ENCODE assay signal across 8 cellular contexts in the genomic region with DNA sequence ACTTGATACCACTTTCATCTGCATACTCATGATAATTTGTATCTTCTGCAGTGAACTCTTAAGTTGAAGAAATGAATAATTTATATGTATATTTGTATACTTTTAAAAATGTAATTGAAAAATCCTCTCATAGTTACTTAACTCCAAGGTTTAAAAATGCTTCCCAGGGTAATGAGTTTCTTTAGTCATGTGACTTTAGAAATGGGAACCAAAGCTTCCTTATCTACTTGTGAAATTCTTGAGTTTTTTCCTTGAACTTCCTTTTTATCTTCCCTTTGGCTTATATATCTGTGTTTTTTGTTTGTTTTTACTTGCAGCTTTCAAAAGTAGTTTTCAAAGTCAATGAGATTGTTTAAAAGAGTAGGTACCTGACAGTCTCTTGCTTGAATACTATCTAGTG. TPM values are rescaled to one million over a fixed set of nuclear protein-coding genes. Genes with fewer than 3 reads are reported as not detected.
A peak's percentile ranks its signal among the peaks of the same experiment; 100 is the strongest.
DNase-seq lines count a peak whose midpoint lies in the region; ATAC-seq and TF ChIP-seq lines count a peak whose summit lies in the region.

No MANE protein-coding gene starts in this region.

- TF ChIP-seq CTCF in testis (IDR thresholded peaks at IDR 0.05), result no peak

- H3K4me1 ChIP-seq in testis, result peaks cover 53% of the 10 kb centered on the region

- peak overlapping the region; percentile 91 for H3K4me3 Mint-ChIP-seq in activated CD4-positive, alpha-beta T cell treated with anti-CD3 and anti-CD28 coated beads, Interleukin-2, amount 10 ng/mL, durations not matched to agents 7 days and 5 days
- peak overlapping the region; percentile 97 for H3K4me3 Mint-ChIP-seq in activated CD8-positive, alpha-beta T cell treated with anti-CD3 and anti-CD28 coated beads, Interleukin-2, amount 10 ng/mL, durations not matched to agents 7 days and 5 days

- TF ChIP-seq POLR2A in testis (IDR thresholded peaks at IDR 0.05), result no peak

- peaks cover 69% of the 10 kb centered on the region for H3K4me1 Mint-ChIP-seq in activated CD4-positive, alpha-beta T cell treated with anti-CD3 and anti-CD28 coated beads, Interleukin-2, amount 10 ng/mL, durations not matched to agents 7 days and 5 days
- H3K4me1 Mint-ChIP-seq in activated CD8-positive, alpha-beta T cell treated with anti-CD3 and anti-CD28 coated beads, Interleukin-2, amount 10 ng/mL, durations not matched to agents 7 days and 5 days (ENCODE audit: low read depth), result peaks cover 64% of the 10 kb centered on the region

- H3K9me3 ChIP-seq in testis, result no peaks in the 10 kb centered on the region

- H3K27ac Mint-ChIP-seq in activated CD4-positive, alpha-beta T cell treated with anti-CD3 and anti-CD28 coated beads, Interleukin-2, amount 10 ng/mL, durations not matched to agents 7 days and 5 days, result peak overlapping the region; percentile 97
- peak overlapping the region; percentile 99 for H3K27ac Mint-ChIP-seq in activated CD8-positive, alpha-beta T cell treated with anti-CD3 and anti-CD28 coated beads, Interleukin-2, amount 10 ng/mL, durations not matched to agents 7 days and 5 days

- H3K27me3 Mint-ChIP-seq in activated CD4-positive, alpha-beta T cell treated with anti-CD3 and anti-CD28 coated beads, Interleukin-2, amount 10 ng/mL, durations not matched to agents 7 days and 5 days, result no peaks in the 10 kb centered on the region
- no peaks in the 10 kb centered on the region for H3K27me3 Mint-ChIP-seq in activated CD8-positive, alpha-beta T cell treated with anti-CD3 and anti-CD28 coated beads, Interleukin-2, amount 10 ng/mL, durations not matched to agents 7 days and 5 days (ENCODE audit: low read depth)

- H3K27ac ChIP-seq in layer of hippocampus (ENCODE audit: low read depth, low read length) (peak overlapping the region; percentile 62), testis (peak overlapping the region; percentile 70 to 100)

- peaks cover 59% of the 10 kb centered on the region for H3K36me3 Mint-ChIP-seq in activated CD4-positive, alpha-beta T cell treated with anti-CD3 and anti-CD28 coated beads, Interleukin-2, amount 10 ng/mL, durations not matched to agents 7 days and 5 days (ENCODE audit: low read depth)
- H3K36me3 Mint-ChIP-seq in activated CD8-positive, alpha-beta T cell treated with anti-CD3 and anti-CD28 coated beads, Interleukin-2, amount 10 ng/mL, durations not matched to agents 7 days and 5 days (ENCODE audit: low read depth), result peaks cover 67% of the 10 kb centered on the region

- H3K4me3 ChIP-seq in testis, result peak overlapping the region in 1 of 2 donors; percentile 91

- H3K27me3 ChIP-seq in layer of hippocampus (ENCODE audit: control insufficient read depth, insufficient read depth, low read length) (no peaks in the 10 kb centered on the region), testis (no peaks in the 10 kb centered on the region)

- POLR2A ChIA-PET in activated CD4-positive, alpha-beta T cell treated with anti-CD3 and anti-CD28 coated beads, Interleukin-2, amount 10 ng/mL, durations not matched to agents 7 days and 5 days (lab: Charles Lee), result interaction anchor here (1.3 to 1.8 kb wide), 2 partner anchors 10 to 11 kb away, joined by 4 to 7 read pairs; no protein-coding TSS in a partner anchor
- POLR2A ChIA-PET in activated CD8-positive, alpha-beta T cell treated with anti-CD3 and anti-CD28 coated beads, Interleukin-2, amount 10 ng/mL, durations not matched to agents 7 days and 5 days (lab: Charles Lee), result interaction anchor here (0.6 to 9.2 kb wide), 12 partner anchors 10 to 256 kb away, joined by 3 to 238 read pairs (median 6); a partner anchor contains a TSS

- H3K36me3 ChIP-seq in testis (ENCODE audit: low read depth, missing control alignments), result no peaks in the 10 kb centered on the region

- intact Hi-C loops in testis (cut with DNase I; ENCODE audit: low total_unique reads), result no loop called here

- DNase-seq in activated CD4-positive, alpha-beta T cell treated with anti-CD3 and anti-CD28 coated beads, Interleukin-2, amount 10 ng/mL, durations not matched to agents 7 days and 5 days, result no peak
- no peak for DNase-seq in activated CD4-positive, alpha-beta T cell treated with anti-CD3 and anti-CD28 coated beads, Interleukin-2, amount 50 U/mL, for 1 hour
- DNase-seq in activated CD8-positive, alpha-beta T cell treated with anti-CD3 and anti-CD28 coated beads, Interleukin-2, amount 10 ng/mL, durations not matched to agents 7 days and 5 days, result no peak
- DNase-seq in testis, result no peak
- DNase-seq in EL, result no peak
- no peak for DNase-seq in LoVo (ENCODE audit: low spot score)
- DNase-seq in stimulated activated CD4-positive, alpha-beta T cell treated with anti-CD3 and anti-CD28 coated beads, Interleukin-4, amount 100 ng/mL, for 4 hours, result no peak

- CTCF ChIA-PET in activated CD4-positive, alpha-beta T cell treated with anti-CD3 and anti-CD28 coated beads, Interleukin-2, amount 10 ng/mL, durations not matched to agents 7 days and 5 days (lab: Charles Lee), result interaction anchor here (0.9 to 3.1 kb wide), 5 partner anchors 22 to 157 kb away, joined by 3 to 17 read pairs (median 6); a partner anchor contains a TSS
- CTCF ChIA-PET in activated CD8-positive, alpha-beta T cell treated with anti-CD3 and anti-CD28 coated beads, Interleukin-2, amount 10 ng/mL, durations not matched to agents 7 days and 5 days (lab: Charles Lee), result interaction anchor here (0.9 to 7.4 kb wide), 9 partner anchors 15 to 231 kb away, joined by 3 to 83 read pairs (median 4); a partner anchor contains a TSS

- H3K9me3 Mint-ChIP-seq in activated CD4-positive, alpha-beta T cell treated with anti-CD3 and anti-CD28 coated beads, Interleukin-2, amount 10 ng/mL, durations not matched to agents 7 days and 5 days, result no peaks in the 10 kb centered on the region
- no peaks in the 10 kb centered on the region for H3K9me3 Mint-ChIP-seq in activated CD8-positive, alpha-beta T cell treated with anti-CD3 and anti-CD28 coated beads, Interleukin-2, amount 10 ng/mL, durations not matched to agents 7 days and 5 days (ENCODE audit: insufficient read depth)

- no peak for ATAC-seq in activated CD8-positive, alpha-beta T cell treated with anti-CD3 and anti-CD28 coated beads, Interleukin-2, amount 10 ng/mL, durations not matched to agents 7 days and 5 days

RNA-seq across cellular contexts. Expression of a gene that starts 4.5 kb away (rescaled TPM):
- total RNA-seq in activated CD4-positive, alpha-beta T cell treated with anti-CD3 and anti-CD28 coated beads, Interleukin-2, amount 10 ng/mL, durations not matched to agents 7 days and 5 days, result 100 to 1,000 TPM in 1 of 2 experiments, 10 to 100 TPM in 1; 98.4 to 106 TPM
- 10 to 100 TPM; 90.4 to 95.0 TPM for total RNA-seq in activated CD8-positive, alpha-beta T cell treated with anti-CD3 and anti-CD28 coated beads, Interleukin-2, amount 10 ng/mL, durations not matched to agents 7 days and 5 days
- 100 to 1,000 TPM; 117 to 137 TPM for total RNA-seq in testis
- polyA plus RNA-seq in testis (ENCODE audit: insufficient read depth, low read depth, low replicate concordance), result 51.1 TPM

RNA-seq across cellular contexts. Expression of a gene that starts 48.7 kb away (rescaled TPM):
- 100 to 1,000 TPM; 134 to 147 TPM for total RNA-seq in activated CD4-positive, alpha-beta T cell treated with anti-CD3 and anti-CD28 coated beads, Interleukin-2, amount 10 ng/mL, durations not matched to agents 7 days and 5 days
- total RNA-seq in activated CD8-positive, alpha-beta T cell treated with anti-CD3 and anti-CD28 coated beads, Interleukin-2, amount 10 ng/mL, durations not matched to agents 7 days and 5 days, result 100 to 1,000 TPM; 167 to 173 TPM
- total RNA-seq in testis, result 10 to 100 TPM; 46.8 to 56.2 TPM
- 129 TPM for polyA plus RNA-seq in testis (ENCODE audit: insufficient read depth, low read depth, low replicate concordance)

RNA-seq across cellular contexts. Expression of a gene that starts 49.0 kb away (rescaled TPM):
- total RNA-seq in activated CD4-positive, alpha-beta T cell treated with anti-CD3 and anti-CD28 coated beads, Interleukin-2, amount 10 ng/mL, durations not matched to agents 7 days and 5 days, result 10 to 100 TPM; 31.4 to 32.0 TPM
- 10 to 100 TPM; 35.9 to 40.2 TPM for total RNA-seq in activated CD8-positive, alpha-beta T cell treated with anti-CD3 and anti-CD28 coated beads, Interleukin-2, amount 10 ng/mL, durations not matched to agents 7 days and 5 days
- 10 to 100 TPM; 26.8 to 27.9 TPM for total RNA-seq in testis
- polyA plus RNA-seq in testis (ENCODE audit: insufficient read depth, low read depth, low replicate concordance), result 10.7 TPM
